1 cellular context compared by ENCODE assay signal in genomic region chr21:31801551-31802234, GRCh38.
A peak's percentile ranks its signal among the peaks of the same experiment; 100 is the strongest.
TF ChIP-seq lines count a peak whose summit lies in the region.

No MANE protein-coding gene starts in this region.

TF ChIP-seq in HepG2, 621 proteins besides CTCF, POLR2A, EP300 and RAD21 (continued from another document):
- TF ChIP-seq, protein P1, sequence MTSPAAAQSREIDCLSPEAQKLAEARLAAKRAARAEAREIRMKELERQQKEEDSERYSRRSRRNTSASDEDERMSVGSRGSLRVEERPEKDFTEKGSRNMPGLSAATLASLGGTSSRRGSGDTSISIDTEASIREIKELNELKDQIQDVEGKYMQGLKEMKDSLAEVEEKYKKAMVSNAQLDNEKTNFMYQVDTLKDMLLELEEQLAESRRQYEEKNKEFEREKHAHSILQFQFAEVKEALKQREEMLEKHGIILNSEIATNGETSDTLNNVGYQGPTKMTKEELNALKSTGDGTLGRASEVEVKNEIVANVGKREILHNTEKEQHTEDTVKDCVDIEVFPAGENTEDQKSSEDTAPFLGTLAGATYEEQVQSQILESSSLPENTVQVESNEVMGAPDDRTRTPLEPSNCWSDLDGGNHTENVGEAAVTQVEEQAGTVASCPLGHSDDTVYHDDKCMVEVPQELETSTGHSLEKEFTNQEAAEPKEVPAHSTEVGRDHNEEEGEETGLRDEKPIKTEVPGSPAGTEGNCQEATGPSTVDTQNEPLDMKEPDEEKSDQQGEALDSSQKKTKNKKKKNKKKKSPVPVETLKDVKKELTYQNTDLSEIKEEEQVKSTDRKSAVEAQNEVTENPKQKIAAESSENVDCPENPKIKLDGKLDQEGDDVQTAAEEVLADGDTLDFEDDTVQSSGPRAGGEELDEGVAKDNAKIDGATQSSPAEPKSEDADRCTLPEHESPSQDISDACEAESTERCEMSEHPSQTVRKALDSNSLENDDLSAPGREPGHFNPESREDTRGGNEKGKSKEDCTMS (CRISPR knock-in tag; conservative IDR thresholded peaks at IDR 0.05) = no peak
- TF ChIP-seq CREB1 (IDR thresholded peaks at IDR 0.05) = peak; percentile 27
- TF ChIP-seq CREB1 (CRISPR knock-in tag; IDR thresholded peaks at IDR 0.05) = no peak
- TF ChIP-seq ATF7-NPFF (CRISPR knock-in tag; IDR thresholded peaks at IDR 0.05; ENCODE audit: low read depth) = no peak
- no peak for TF ChIP-seq SOX6 (IDR thresholded peaks at IDR 0.05)
- peak; percentile 29; the same call in 1 of the 2 replicates for TF ChIP-seq SOX6 (CRISPR knock-in tag; IDR thresholded peaks at IDR 0.05)
- TF ChIP-seq TEF (CRISPR knock-in tag; IDR thresholded peaks at IDR 0.05) = no peak
- 0 out of 2 replicates have a peak, but pooled peaks have one; percentile 24 for TF ChIP-seq GATAD2A (CRISPR knock-in tag; IDR thresholded peaks at IDR 0.05)
